ENCODE assay signal across 15 cellular contexts in genomic region chr2:105886680-105887079, GRCh38.
A peak's percentile ranks its signal among the peaks of the same experiment; 100 is the strongest.
DNase-seq lines count a peak whose midpoint lies in the region; ATAC-seq, FAIRE-seq and TF ChIP-seq lines count a peak whose summit lies in the region.
"Had no signal": no experiment of that assay in that cellular context is flagged by ENCODE, and none has a peak within 500 bp of the region (broad histone marks: within the 10 kb centered on the region; RNA-seq: fewer than 3 reads in every experiment).

No MANE protein-coding gene starts in this region.

- H3K27ac Mint-ChIP-seq in stimulated activated naive CD8-positive, alpha-beta T cell treated with anti-CD3 and anti-CD28 coated beads, Interleukin-15, Interleukin-2, amounts not matched to agents 100 ng/mL and 50 ng/mL, for 24 hours: peak overlapping the region; percentile 86
- no peak overlapping the region for H3K27ac Mint-ChIP-seq in astrocyte (ENCODE audit: unreplicated experiment)
- peak overlapping the region in 8 of 9 donors; percentile 12 to 83 (median 49) for H3K27ac Mint-ChIP-seq in naive thymus-derived CD4-positive, alpha-beta T cell

- CTCF ChIA-PET in naive thymus-derived CD4-positive, alpha-beta T cell (lab: Charles Lee): no interaction called here

- no peak overlapping the region for H2AFZ ChIP-seq in astrocyte (ENCODE audit: low read depth, low read length)

- H3K79me2 ChIP-seq in astrocyte (ENCODE audit: insufficient read depth, low read length): peaks cover 56% of the 10 kb centered on the region

- H3K27me3 ChIP-seq in astrocyte (ENCODE audit: insufficient read depth, low read length) (no peaks in the 10 kb centered on the region), aorta (ENCODE audit: control insufficient read depth in 1 of 2, insufficient read depth in 2 of 2, low read length in 1 of 2) (no peaks in the 10 kb centered on the region)
- H3K27me3 ChIP-seq in naive thymus-derived CD4-positive, alpha-beta T cell (ENCODE audit: control insufficient read depth in 2 of 2, insufficient read depth in 2 of 2, low read length in 2 of 2): no peaks in the 10 kb centered on the region

- peaks cover 88% of the 10 kb centered on the region for H3K4me1 Mint-ChIP-seq in stimulated activated naive CD8-positive, alpha-beta T cell treated with anti-CD3 and anti-CD28 coated beads, Interleukin-15, Interleukin-2, amounts not matched to agents 100 ng/mL and 50 ng/mL, for 24 hours (ENCODE audit: low read depth)
- peaks cover 22% of the 10 kb centered on the region for H3K4me1 Mint-ChIP-seq in astrocyte (ENCODE audit: low read depth, unreplicated experiment)
- peaks cover 44 to 95% (median 87%) of the 10 kb centered on the region in 7 donors for H3K4me1 Mint-ChIP-seq in naive thymus-derived CD4-positive, alpha-beta T cell

- TF ChIP-seq CTCF in astrocyte (IDR thresholded peaks at IDR 0.05; ENCODE audit: insufficient read depth, low read depth, low read length): no peak

- ATAC-seq in stimulated activated naive CD8-positive, alpha-beta T cell treated with anti-CD3 and anti-CD28 coated beads, Interleukin-15, Interleukin-2, amounts not matched to agents 100 U/mL and 50 U/mL, for 24 hours: no peak
- no peak for ATAC-seq in naive thymus-derived CD4-positive, alpha-beta T cell
- ATAC-seq in aorta (ENCODE audit: low FRiP score): no peak
- no peak for ATAC-seq in GM19328 (IDR thresholded peaks at IDR 0.05; ENCODE audit: unreplicated experiment)
- ATAC-seq in GM21367 (IDR thresholded peaks at IDR 0.05; ENCODE audit: unreplicated experiment): no peak

- no peak overlapping the region for H3K4me3 ChIP-seq in astrocyte (ENCODE audit: insufficient read depth, low read depth, low read length)
- no peak overlapping the region for H3K4me3 ChIP-seq in naive thymus-derived CD4-positive, alpha-beta T cell (ENCODE audit: low read length)
- H3K4me3 ChIP-seq in aorta (ENCODE audit: low read length in 2 of 2): no peak overlapping the region

- POLR2A ChIA-PET in naive thymus-derived CD4-positive, alpha-beta T cell (lab: Charles Lee): no interaction called here

- no peak overlapping the region for H3K9ac ChIP-seq in astrocyte (ENCODE audit: low read length)

- 7 to 15% methylated on average over 2 of the region's 2 CpGs for WGBS in aorta, 2 donors

- peaks cover 10% of the 10 kb centered on the region for H3K4me1 ChIP-seq in astrocyte (ENCODE audit: insufficient read depth, low read length)
- peaks cover 46 to 52% of the 10 kb centered on the region in 2 donors for H3K4me1 ChIP-seq in naive thymus-derived CD4-positive, alpha-beta T cell (ENCODE audit: control insufficient read depth in 2 of 2, insufficient read depth in 2 of 2, low read length in 2 of 2)
- H3K4me1 ChIP-seq in aorta (ENCODE audit: control insufficient read depth in 1 of 2, insufficient read depth in 2 of 2, low read length in 2 of 2): peaks cover 6 to 11% of the 10 kb centered on the region in 2 donors

- H3K9me3 ChIP-seq in astrocyte (ENCODE audit: insufficient read depth, low read depth, low read length) (no peaks in the 10 kb centered on the region), aorta (ENCODE audit: control insufficient read depth, low read length) (peaks cover 2% of the 10 kb centered on the region)
- H3K9me3 ChIP-seq in naive thymus-derived CD4-positive, alpha-beta T cell (ENCODE audit: control insufficient read depth in 2 of 3, low read length in 3 of 3): no peaks in the 10 kb centered on the region

- no peak for DNase-seq in stimulated activated naive CD8-positive, alpha-beta T cell treated with anti-CD3 and anti-CD28 coated beads, Interleukin-15, Interleukin-2, amounts not matched to agents 100 U/mL and 50 U/mL, for 24 hours
- no peak for DNase-seq in astrocyte (ENCODE audit: low read depth)
- DNase-seq in naive thymus-derived CD4-positive, alpha-beta T cell: no peak
- no peak for DNase-seq in aorta
- DNase-seq in ureter (ENCODE audit: low spot score): no peak
- DNase-seq: activated CD8-positive, alpha-beta memory T cell treated with anti-CD3 and anti-CD28 coated beads, Interleukin-2, amount 50 U/mL, for 48 hours; effector CD4-positive, alpha-beta T cell; MV-4-11; NCI-H2171 treated with DMSO at 0.1 percent for 48 hours; stimulated activated CD8-positive, alpha-beta memory T cell treated with anti-CD3 and anti-CD28 coated beads, Interleukin-4, amount 100 ng/mL, for 48 hours had no signal

- H3K27me3 Mint-ChIP-seq in stimulated activated naive CD8-positive, alpha-beta T cell treated with anti-CD3 and anti-CD28 coated beads, Interleukin-15, Interleukin-2, amounts not matched to agents 100 ng/mL and 50 ng/mL, for 24 hours: no peaks in the 10 kb centered on the region
- no peaks in the 10 kb centered on the region for H3K27me3 Mint-ChIP-seq in astrocyte (ENCODE audit: low read depth, unreplicated experiment)
- no peaks in the 10 kb centered on the region for H3K27me3 Mint-ChIP-seq in naive thymus-derived CD4-positive, alpha-beta T cell
- H3K27me3 Mint-ChIP-seq: progenitor cell of endocrine pancreas had no signal

- H3K36me3 Mint-ChIP-seq in stimulated activated naive CD8-positive, alpha-beta T cell treated with anti-CD3 and anti-CD28 coated beads, Interleukin-15, Interleukin-2, amounts not matched to agents 100 ng/mL and 50 ng/mL, for 24 hours (ENCODE audit: low read depth): peaks cover 76% of the 10 kb centered on the region
- H3K36me3 Mint-ChIP-seq in astrocyte (ENCODE audit: low read depth, unreplicated experiment): peaks cover 24% of the 10 kb centered on the region
- peaks cover 16 to 71% (median 59%) of the 10 kb centered on the region in 5 donors for H3K36me3 Mint-ChIP-seq in naive thymus-derived CD4-positive, alpha-beta T cell

- no peak for FAIRE-seq in astrocyte (lab: Jason Lieb, UNC)
- FAIRE-seq: GM12892 had no signal

- intact Hi-C loops in naive thymus-derived CD4-positive, alpha-beta T cell (cut with micrococcal nuclease): loop anchor here (5.0 to 10.0 kb wide), 2 partner anchors 309 to 312 kb away; no protein-coding TSS in a partner anchor
- intact Hi-C loops in aorta (cut with DNase I): loop anchor here (5.0 to 10.0 kb wide), 4 partner anchors 92 to 282 kb away; no protein-coding TSS in a partner anchor

- peaks cover 12% of the 10 kb centered on the region for H3K9me3 Mint-ChIP-seq in stimulated activated naive CD8-positive, alpha-beta T cell treated with anti-CD3 and anti-CD28 coated beads, Interleukin-15, Interleukin-2, amounts not matched to agents 100 ng/mL and 50 ng/mL, for 24 hours
- peaks cover 2% of the 10 kb centered on the region for H3K9me3 Mint-ChIP-seq in astrocyte (ENCODE audit: unreplicated experiment)
- peaks cover 0 to 25% (median 6%) of the 10 kb centered on the region in 11 donors for H3K9me3 Mint-ChIP-seq in naive thymus-derived CD4-positive, alpha-beta T cell

- H3K4me2 ChIP-seq in astrocyte (ENCODE audit: low read length): peak overlapping the region; percentile 15

- peaks cover 84% of the 10 kb centered on the region for H4K20me1 ChIP-seq in astrocyte (ENCODE audit: insufficient read depth, low read length)

- H3K4me3 Mint-ChIP-seq in stimulated activated naive CD8-positive, alpha-beta T cell treated with anti-CD3 and anti-CD28 coated beads, Interleukin-15, Interleukin-2, amounts not matched to agents 100 ng/mL and 50 ng/mL, for 24 hours: peak overlapping the region; percentile 15
- H3K4me3 Mint-ChIP-seq in astrocyte (ENCODE audit: unreplicated experiment): no peak overlapping the region
- peak overlapping the region in 6 of 10 donors; percentile 4 to 68 (median 18) for H3K4me3 Mint-ChIP-seq in naive thymus-derived CD4-positive, alpha-beta T cell

- H3K27ac ChIP-seq in astrocyte (ENCODE audit: low read depth, low read length) (no peak overlapping the region), aorta (ENCODE audit: low read depth in 1 of 2, low read length in 2 of 2) (peak overlapping the region; percentile 17 to 71)
- no peak overlapping the region for H3K27ac ChIP-seq in naive thymus-derived CD4-positive, alpha-beta T cell (ENCODE audit: low read depth, low read length)

- H3K36me3 ChIP-seq in astrocyte (ENCODE audit: insufficient read depth, low read length) (no peaks in the 10 kb centered on the region), aorta (ENCODE audit: control insufficient read depth in 1 of 2, insufficient read depth in 2 of 2, low read length in 1 of 2) (peaks cover 0 to 2% of the 10 kb centered on the region in 2 donors)
- peaks cover 0 to 40% (median 4%) of the 10 kb centered on the region in 3 experiments for H3K36me3 ChIP-seq in naive thymus-derived CD4-positive, alpha-beta T cell (ENCODE audit: control insufficient read depth in 2 of 3, insufficient read depth in 3 of 3, low read length in 3 of 3)

Comparison
In these comparisons a context has a peak if more than half of its experiments do, and no peak if none do; other contexts are left out.
1. H3K27ac ChIP-seq: peak in aorta (2 of 2); none in astrocyte (single experiment) and naive thymus-derived CD4-positive, alpha-beta T cell (single experiment).